ENCODE assay signal across 18 cellular contexts in genomic region chr21:44392916-44393315, GRCh38. TPM values are rescaled to one million over a fixed set of nuclear protein-coding genes. Genes with fewer than 3 reads are reported as not detected.
"Had no signal": no experiment of that assay in that cellular context is flagged by ENCODE, and none has a peak within 500 bp of the region (broad histone marks: within the 10 kb centered on the region; RNA-seq: fewer than 3 reads in every experiment).

No MANE protein-coding gene starts in this region.

- H3K4me1 ChIP-seq: adrenal gland, gastroesophageal sphincter, tibial nerve had no signal

- H3K36me3 ChIP-seq: adrenal gland, gastroesophageal sphincter, ovary, tibial nerve had no signal

- H3K9me3 Mint-ChIP-seq: activated naive CD4-positive, alpha-beta T cell treated with anti-CD3 and anti-CD28 coated beads, Interleukin-2, amount 50 U/mL, for 24 hours had no signal

- H3K4me3 Mint-ChIP-seq: activated naive CD4-positive, alpha-beta T cell treated with anti-CD3 and anti-CD28 coated beads, Interleukin-2, amount 50 U/mL, for 24 hours; endodermal cell had no signal

- H3K27me3 Mint-ChIP-seq: activated naive CD4-positive, alpha-beta T cell treated with anti-CD3 and anti-CD28 coated beads, Interleukin-2, amount 50 U/mL, for 24 hours had no signal

- DNase-seq: activated CD4-positive, alpha-beta T cell treated with anti-CD3 and anti-CD28 coated beads for 1 hour; activated CD4-positive, alpha-beta T cell treated with anti-CD3 and anti-CD28 coated beads, Interleukin-2, amount 50 U/mL, for 4 hours; activated effector memory CD4-positive, alpha-beta T cell treated with Interleukin-2 at 50 U/mL for 16 hours; dorsolateral prefrontal cortex; endodermal cell; heart right ventricle; left cardiac atrium; midbrain; ovary; stimulated activated CD4-positive, alpha-beta T cell treated with anti-CD3 and anti-CD28 coated beads, Interleukin-2, amount 100 ng/mL, for 48 hours; stimulated activated naive CD4-positive, alpha-beta T cell treated with Interleukin-2 at 50 U/mL for 16 hours; substantia nigra had no signal

- H3K9me3 ChIP-seq: adrenal gland had no signal

- H3K27ac ChIP-seq: adrenal gland, dorsolateral prefrontal cortex, gastroesophageal sphincter, heart right ventricle, ovary, tibial nerve had no signal

- H3K4me1 Mint-ChIP-seq: activated naive CD4-positive, alpha-beta T cell treated with anti-CD3 and anti-CD28 coated beads, Interleukin-2, amount 50 U/mL, for 24 hours; endodermal cell had no signal

- ATAC-seq: gastroesophageal sphincter, heart right ventricle, left cardiac atrium had no signal

- H3K27ac Mint-ChIP-seq: activated naive CD4-positive, alpha-beta T cell treated with anti-CD3 and anti-CD28 coated beads, Interleukin-2, amount 50 U/mL, for 24 hours; endodermal cell had no signal

- H3K27me3 ChIP-seq: adrenal gland, dorsolateral prefrontal cortex, ovary, tibial nerve had no signal

- H3K4me3 ChIP-seq: adrenal gland, dorsolateral prefrontal cortex, gastroesophageal sphincter, heart right ventricle, lung, ovary, tibial nerve had no signal

RNA-seq across cellular contexts. Expression of gene TRPM2, which starts 39.5 kb away (rescaled TPM):
- total RNA-seq: myocyte had no signal
